In the genomic region with DNA sequence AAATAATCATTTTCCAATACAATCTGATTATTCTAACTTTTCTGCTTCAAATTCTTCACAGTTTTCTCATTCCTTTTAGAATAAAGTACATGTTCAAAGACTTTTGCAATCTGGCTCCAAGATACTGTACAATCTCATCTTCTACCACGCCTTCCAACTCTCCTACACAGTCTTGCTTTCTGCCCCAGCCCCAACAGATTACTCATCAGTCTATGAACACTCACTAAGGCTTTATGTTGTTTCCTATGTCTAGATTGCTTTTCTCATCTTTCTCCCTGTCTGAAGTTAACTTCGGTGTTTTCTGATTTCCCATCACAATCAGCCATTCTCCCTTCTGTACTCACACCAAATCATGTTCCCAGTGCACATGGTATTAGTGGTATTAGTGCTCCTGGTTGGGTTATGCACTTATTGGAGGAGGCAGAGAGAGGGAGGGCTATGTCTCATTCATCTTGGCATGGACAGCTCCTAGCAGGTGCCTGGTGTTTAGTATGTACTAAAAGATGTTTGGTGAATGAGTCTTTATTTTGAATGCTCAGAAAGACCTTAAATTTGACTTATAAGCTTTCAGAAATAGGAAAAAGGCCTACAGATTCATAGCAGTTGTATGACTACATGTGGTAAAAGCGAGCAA, we compare ENCODE assay signal across 15 cellular contexts. TPM values are rescaled to one million over a fixed set of nuclear protein-coding genes. Genes with fewer than 3 reads are reported as not detected.
A peak's percentile ranks its signal among the peaks of the same experiment; 100 is the strongest.
DNase-seq lines count a peak whose midpoint lies in the region; ATAC-seq and TF ChIP-seq lines count a peak whose summit lies in the region.
"Had no signal": no experiment of that assay in that cellular context is flagged by ENCODE, and none has a peak within 500 bp of the region (broad histone marks: within the 10 kb centered on the region; RNA-seq: fewer than 3 reads in every experiment).

No MANE protein-coding gene starts in this region.

- no peak for TF ChIP-seq CTCF in RWPE1 (conservative IDR thresholded peaks at IDR 0.05; ENCODE audit: low read depth)
- TF ChIP-seq CTCF in fibroblast of lung (conservative IDR thresholded peaks at IDR 0.05 in 1 of 2, IDR thresholded peaks at IDR 0.05 in 1 of 2; ENCODE audit: low read depth in 1 of 2, low read length in 2 of 2): no peak
- no peak for TF ChIP-seq CTCF in omental fat pad (IDR thresholded peaks at IDR 0.05)
- no peak for TF ChIP-seq CTCF in neural progenitor cell (IDR thresholded peaks at IDR 0.05)

- H3K4me3 Mint-ChIP-seq in natural killer cell treated with Interleukin-12 subunit alpha and Interleukin-12 subunit beta and Interleukin-15 and Interleukin-18, amount 100 ng/mL, for 72 hours: no peak overlapping the region
- H3K4me3 Mint-ChIP-seq in neural progenitor cell: no peak overlapping the region
- H3K4me3 Mint-ChIP-seq: activated T-helper 17 cell treated with anti-CD3 and anti-CD28 coated beads, Interleukin-2, amount 50 U/mL, for 72 hours had no signal

- H3K4me1 ChIP-seq in GM23248 (ENCODE audit: insufficient read depth) (peaks cover 21% of the 10 kb centered on the region), fibroblast of lung (ENCODE audit: control insufficient read depth, extremely low read depth, insufficient read depth, low read length) (no peaks in the 10 kb centered on the region), neural progenitor cell (peaks cover 3% of the 10 kb centered on the region)
- H3K4me1 ChIP-seq: tibial nerve had no signal

- no peaks in the 10 kb centered on the region for H3K79me2 ChIP-seq in GM23248 (ENCODE audit: insufficient read depth)
- no peaks in the 10 kb centered on the region for H3K79me2 ChIP-seq in fibroblast of lung (ENCODE audit: control insufficient read depth, insufficient read depth, low read length)
- H3K79me2 ChIP-seq in neural progenitor cell (ENCODE audit: low read depth): no peaks in the 10 kb centered on the region

- H3K9me3 ChIP-seq in GM23248 (ENCODE audit: low read depth) (no peaks in the 10 kb centered on the region), fibroblast of lung (ENCODE audit: control insufficient read depth, insufficient read depth, low read depth, low read length) (no peaks in the 10 kb centered on the region), neural progenitor cell (ENCODE audit: low read depth) (no peaks in the 10 kb centered on the region)
- H3K9me3 ChIP-seq: tibial nerve had no signal

- CTCF ChIA-PET in RWPE1 (lab: Yijun Ruan, JAX): interaction anchor here (0.7 kb wide), 2 partner anchors 45 to 439 kb away, joined by 4 to 5 read pairs; no protein-coding TSS in a partner anchor

- no peaks in the 10 kb centered on the region for H3K36me3 ChIP-seq in GM23248 (ENCODE audit: low read depth)
- H3K36me3 ChIP-seq in fibroblast of lung (ENCODE audit: control insufficient read depth, insufficient read depth, low read length): no peaks in the 10 kb centered on the region
- no peaks in the 10 kb centered on the region for H3K36me3 ChIP-seq in neural progenitor cell
- H3K36me3 ChIP-seq: tibial nerve had no signal

- H3K4me1 Mint-ChIP-seq in natural killer cell treated with Interleukin-12 subunit alpha and Interleukin-12 subunit beta and Interleukin-15 and Interleukin-18, amount 100 ng/mL, for 72 hours (ENCODE audit: low read depth in 2 of 2): peaks cover 0 to 6% of the 10 kb centered on the region in 2 donors
- peaks cover 32% of the 10 kb centered on the region for H3K4me1 Mint-ChIP-seq in neural progenitor cell
- H3K4me1 Mint-ChIP-seq: activated T-helper 17 cell treated with anti-CD3 and anti-CD28 coated beads, Interleukin-2, amount 50 U/mL, for 72 hours had no signal

- H3K9ac ChIP-seq in GM23248 (no peak overlapping the region), fibroblast of lung (ENCODE audit: insufficient read depth, low read length) (no peak overlapping the region), neural progenitor cell (no peak overlapping the region)

- H3K27ac ChIP-seq in GM23248: no peak overlapping the region
- no peak overlapping the region for H3K27ac ChIP-seq in RWPE1
- H3K27ac ChIP-seq in fibroblast of lung (ENCODE audit: insufficient read depth, low read length): no peak overlapping the region
- H3K27ac ChIP-seq in neural progenitor cell: no peak overlapping the region
- H3K27ac ChIP-seq: tibial nerve had no signal

- H3K9me3 Mint-ChIP-seq in natural killer cell treated with Interleukin-12 subunit alpha and Interleukin-12 subunit beta and Interleukin-15 and Interleukin-18, amount 100 ng/mL, for 72 hours: no peaks in the 10 kb centered on the region
- H3K9me3 Mint-ChIP-seq in neural progenitor cell: peaks cover 4% of the 10 kb centered on the region
- H3K9me3 Mint-ChIP-seq: activated T-helper 17 cell treated with anti-CD3 and anti-CD28 coated beads, Interleukin-2, amount 50 U/mL, for 72 hours had no signal

- H4K20me1 ChIP-seq in GM23248 (ENCODE audit: insufficient read depth): no peaks in the 10 kb centered on the region
- H4K20me1 ChIP-seq in fibroblast of lung (ENCODE audit: control insufficient read depth, extremely low read depth, insufficient read depth, low read length): no peaks in the 10 kb centered on the region
- H4K20me1 ChIP-seq in neural progenitor cell (ENCODE audit: low read depth): no peaks in the 10 kb centered on the region

- ATAC-seq in omental fat pad (ENCODE audit: low FRiP score) (peak; percentile 95), HG03280 (IDR thresholded peaks at IDR 0.05; ENCODE audit: unreplicated experiment) (no peak), GM21360 (IDR thresholded peaks at IDR 0.05; ENCODE audit: unreplicated experiment) (no peak)
- ATAC-seq in natural killer cell treated with Interleukin-12 subunit alpha and Interleukin-12 subunit beta and Interleukin-15 and Interleukin-18, amount 100 ng/mL, for 72 hours: no peak
- ATAC-seq: activated T-helper 17 cell treated with anti-CD3 and anti-CD28 coated beads, Interleukin-2, amount 50 U/mL, for 72 hours; Right ventricle myocardium inferior had no signal

- no peak overlapping the region for H3K4me3 ChIP-seq in GM23248
- H3K4me3 ChIP-seq in fibroblast of lung (replicated peaks in 1 of 4; ENCODE audit: control extremely low read depth in 1 of 4, insufficient read depth in 1 of 4, low read depth in 3 of 4, low read length in 4 of 4): no peak overlapping the region
- H3K4me3 ChIP-seq in neural progenitor cell: no peak overlapping the region
- H3K4me3 ChIP-seq: tibial nerve had no signal

- DNase-seq in GM23248 (peak; percentile 62), RWPE1 (ENCODE audit: low spot score) (peak; percentile 54), fibroblast of lung (ENCODE audit: low read depth in 2 of 2) (peak; percentile 35 to 72), omental fat pad (ENCODE audit: low spot score) (no peak), neural progenitor cell (ENCODE audit: low spot score) (no peak)
- DNase-seq in natural killer cell treated with Interleukin-12 subunit alpha and Interleukin-12 subunit beta and Interleukin-15 and Interleukin-18, amount 100 ng/mL, for 72 hours (ENCODE audit: low spot score): no peak
- DNase-seq: activated CD4-positive, alpha-beta T cell treated with anti-CD3 and anti-CD28 coated beads, Interleukin-2, amount 50 U/mL, for 1 hour; hippocampal formation; KG1; T1000 had no signal

- peaks cover 0 to 3% of the 10 kb centered on the region in 2 donors for H3K27me3 Mint-ChIP-seq in natural killer cell treated with Interleukin-12 subunit alpha and Interleukin-12 subunit beta and Interleukin-15 and Interleukin-18, amount 100 ng/mL, for 72 hours
- peaks cover 2% of the 10 kb centered on the region for H3K27me3 Mint-ChIP-seq in neural progenitor cell (ENCODE audit: insufficient read depth, low read depth)
- H3K27me3 Mint-ChIP-seq: activated T-helper 17 cell treated with anti-CD3 and anti-CD28 coated beads, Interleukin-2, amount 50 U/mL, for 72 hours had no signal

- H3F3A ChIP-seq in GM23248 (ENCODE audit: insufficient read depth): peaks cover 16% of the 10 kb centered on the region
- peaks cover 3% of the 10 kb centered on the region for H3F3A ChIP-seq in neural progenitor cell (ENCODE audit: low read depth)

- H3K9me2 ChIP-seq in GM23248 (ENCODE audit: insufficient read depth): no peaks in the 10 kb centered on the region

- H3K36me3 Mint-ChIP-seq in natural killer cell treated with Interleukin-12 subunit alpha and Interleukin-12 subunit beta and Interleukin-15 and Interleukin-18, amount 100 ng/mL, for 72 hours: no peaks in the 10 kb centered on the region
- H3K36me3 Mint-ChIP-seq in neural progenitor cell: no peaks in the 10 kb centered on the region

- no peak overlapping the region for H3K4me2 ChIP-seq in GM23248 (ENCODE audit: unreplicated experiment)
- no peak overlapping the region for H3K4me2 ChIP-seq in fibroblast of lung (ENCODE audit: extremely low read depth, insufficient read depth, low read length)
- H3K4me2 ChIP-seq in neural progenitor cell: no peak overlapping the region

- H3K27ac Mint-ChIP-seq in natural killer cell treated with Interleukin-12 subunit alpha and Interleukin-12 subunit beta and Interleukin-15 and Interleukin-18, amount 100 ng/mL, for 72 hours: no peak overlapping the region
- H3K27ac Mint-ChIP-seq in neural progenitor cell: no peak overlapping the region
- H3K27ac Mint-ChIP-seq: activated T-helper 17 cell treated with anti-CD3 and anti-CD28 coated beads, Interleukin-2, amount 50 U/mL, for 72 hours had no signal

- in situ Hi-C loops in GM23248 (cut with MboI): no loop called here

- no peak overlapping the region for H2AFZ ChIP-seq in GM23248
- no peak overlapping the region for H2AFZ ChIP-seq in fibroblast of lung (ENCODE audit: low read length)
- H2AFZ ChIP-seq in neural progenitor cell (replicated peaks): no peak overlapping the region

- POLR2A ChIA-PET in RWPE1 (lab: Yijun Ruan, JAX; ENCODE audit: low non-redundant PET): no interaction called here

- H3K27me3 ChIP-seq in GM23248 (replicated peaks; ENCODE audit: insufficient read depth): no peaks in the 10 kb centered on the region
- no peaks in the 10 kb centered on the region for H3K27me3 ChIP-seq in fibroblast of lung (ENCODE audit: control insufficient read depth, insufficient read depth, low read length)
- H3K27me3 ChIP-seq in neural progenitor cell: no peaks in the 10 kb centered on the region
- H3K27me3 ChIP-seq: tibial nerve had no signal

- WGBS in GM23248 (ENCODE audit: low coverage in 1 of 2, low lambda C conversion rate in 2 of 2, missing lambda C conversion rate in 2 of 2), 2 experiments: 65 to 71% methylated on average over 3 of the region's 3 CpGs

RNA-seq across cellular contexts. Expression of a gene that starts 43.9 kb away (rescaled TPM):
- 2.1 and 2.4 TPM in 2 replicates for total RNA-seq in GM23248 (2014; rRNA removed; shearing (Covaris generic))
- 1.1 and 1.4 TPM in 2 replicates for polyA plus RNA-seq in GM23248 (2016; fragmentation: Nextera tagmentation; extraction: Ambion mirVana)
- total RNA-seq in fibroblast of lung: 18.0 and 25.3 TPM in 2 replicates
- polyA plus RNA-seq in fibroblast of lung: 12.4 and 16.5 TPM in 2 replicates
- polyA plus RNA-seq in fibroblast of lung (2012): 11.4 and 12.2 TPM in 2 replicates
- polyA minus RNA-seq in fibroblast of lung (ENCODE audit: low replicate concordance): 7.8 and 16.1 TPM in 2 replicates
- total RNA-seq in omental fat pad: 10 to 100 TPM; 14.8 to 26.2 (median 20.8) TPM
- under 1 TPM; 0.47 to 0.59 TPM for total RNA-seq in natural killer cell treated with Interleukin-12 subunit alpha and Interleukin-12 subunit beta and Interleukin-15 and Interleukin-18, amount 100 ng/mL, for 72 hours
- total RNA-seq in neural progenitor cell (ENCODE audit: low replicate concordance): 168 and 213 TPM in 2 replicates
- total RNA-seq: activated T-helper 17 cell treated with anti-CD3 and anti-CD28 coated beads, Interleukin-2, amount 50 U/mL, for 72 hours had no signal

Comparison
In these comparisons a context has a peak if more than half of its experiments do, and no peak if none do; other contexts are left out.
1. DNase-seq: peak in GM23248 (single experiment), RWPE1 (single experiment) and fibroblast of lung (2 of 2); none in omental fat pad (single experiment), natural killer cell treated with Interleukin-12 subunit alpha and Interleukin-12 subunit beta and Interleukin-15 and Interleukin-18, amount 100 ng/mL, for 72 hours (single experiment) and neural progenitor cell (single experiment).